In the genomic region with DNA sequence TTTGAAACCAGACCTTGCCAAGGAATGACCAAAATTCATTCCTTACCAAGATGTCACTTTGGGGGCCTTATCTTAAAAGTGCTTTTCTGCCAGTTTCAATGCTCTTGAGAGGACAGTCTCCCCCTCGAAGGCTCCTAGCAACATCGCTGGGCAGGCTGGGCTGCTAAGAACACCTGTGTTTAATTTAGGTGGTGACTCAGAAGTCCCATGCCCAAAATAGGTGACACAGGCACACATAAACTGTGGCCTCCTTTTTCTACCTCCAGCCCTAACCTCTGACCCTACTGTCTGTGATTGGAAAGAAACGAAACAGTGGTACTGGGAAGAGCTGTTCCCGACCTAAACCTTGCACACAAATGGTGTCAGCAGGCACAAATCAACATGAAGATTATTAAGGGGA, we compare ENCODE assay signal across 1 cellular context.
TF ChIP-seq lines count a peak whose summit lies in the region.

No MANE protein-coding gene starts in this region.

TF ChIP-seq in HepG2, 621 proteins besides CTCF, POLR2A, EP300 and RAD21:
- TF ChIP-seq ZNF615 (CRISPR knock-in tag; IDR thresholded peaks at IDR 0.05; ENCODE audit: borderline replicate concordance) (no peak), ZBTB8A (CRISPR knock-in tag; IDR thresholded peaks at IDR 0.05; ENCODE audit: borderline replicate concordance, low read depth) (no peak), NR2C2 (CRISPR knock-in tag; IDR thresholded peaks at IDR 0.05; ENCODE audit: borderline replicate concordance) (0 out of 2 replicates have a peak, but pooled peaks have one; percentile 21), NR2F6 (IDR thresholded peaks at IDR 0.05) (0 out of 2 replicates have a peak, but pooled peaks have one; percentile 44), NR2F6 (CRISPR knock-in tag; IDR thresholded peaks at IDR 0.05) (no peak), FOSL2 (CRISPR knock-in tag; IDR thresholded peaks at IDR 0.05) (peak; percentile 56)
